Comparison of ENCODE assay signal across 17 cellular contexts in the genomic region with DNA sequence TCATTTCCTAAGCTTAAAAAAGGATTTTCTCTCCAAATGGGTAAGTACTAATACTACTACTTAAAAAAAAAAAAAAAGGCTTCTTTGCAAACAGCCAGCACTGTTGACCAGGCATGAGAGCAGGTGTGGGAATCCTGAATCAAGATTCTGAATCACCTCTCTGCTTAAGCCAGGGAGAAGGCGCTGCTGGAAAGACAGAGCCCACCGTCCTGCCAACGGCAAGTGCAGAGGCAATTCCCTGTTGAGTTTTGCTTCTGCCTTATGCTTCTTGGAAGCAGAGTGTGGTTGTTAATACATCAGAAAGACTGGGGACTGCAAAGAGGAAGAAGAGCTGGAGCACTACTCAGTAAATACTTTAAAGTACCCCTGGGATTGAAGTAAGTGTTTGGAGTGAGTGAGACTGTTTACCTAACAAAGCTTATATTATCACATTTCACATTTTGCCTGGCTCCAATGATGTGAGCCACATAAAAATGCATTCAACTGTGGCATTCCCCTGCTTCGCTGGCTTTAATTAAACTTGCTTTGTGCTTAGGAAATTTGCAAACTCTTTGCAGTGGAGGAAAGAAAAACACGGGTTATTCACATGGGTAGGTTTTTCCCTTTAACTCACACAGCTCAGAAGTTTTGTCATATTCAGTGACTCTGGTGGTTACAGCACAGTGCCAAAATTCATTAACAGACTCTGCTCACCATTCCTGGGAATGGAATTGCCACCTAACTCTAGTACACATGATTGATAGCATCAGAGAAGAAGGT.
"Had no signal": no experiment of that assay in that cellular context is flagged by ENCODE, and none has a peak within 500 bp of the region (broad histone marks: within the 10 kb centered on the region; RNA-seq: fewer than 3 reads in every experiment).

No MANE protein-coding gene starts in this region.

- H3K4me2 ChIP-seq: smooth muscle cell had no signal

- H3K4me3 ChIP-seq: adrenal gland, cardiac muscle cell, heart left ventricle, left ventricle myocardium inferior, right lobe of liver, smooth muscle cell, suprapubic skin had no signal

- H3K27me3 ChIP-seq: adrenal gland, cardiac muscle cell, heart left ventricle, right lobe of liver, suprapubic skin had no signal

- H3K4me1 ChIP-seq: adrenal gland, heart left ventricle, left ventricle myocardium inferior, right lobe of liver, suprapubic skin had no signal

- H3K27ac ChIP-seq: adrenal gland, cardiac muscle cell, epithelial cell of prostate, heart left ventricle, left ventricle myocardium inferior, right lobe of liver, suprapubic skin had no signal

- H3K36me3 ChIP-seq: adrenal gland, cardiac muscle cell, heart left ventricle, left ventricle myocardium inferior, right lobe of liver, suprapubic skin had no signal

- H3K9me3 ChIP-seq: adrenal gland, right lobe of liver, suprapubic skin had no signal

- DNase-seq: activated CD4-positive, alpha-beta T cell treated with anti-CD3 and anti-CD28 coated beads for 4 hours; activated CD8-positive, alpha-beta memory T cell treated with anti-CD3 and anti-CD28 coated beads, Interleukin-2, amount 50 U/mL, for 4 hours; activated CD8-positive, alpha-beta T cell treated with anti-CD3 and anti-CD28 coated beads for 36 hours; activated effector memory CD4-positive, alpha-beta T cell treated with anti-CD3 and anti-CD28 coated beads, Interleukin-2, amount 50 U/mL, for 16 hours; activated T-cell treated with anti-CD3 and anti-CD28 coated beads, Interleukin-2, amount 50 U/mL, for 48 hours; adrenal gland; heart left ventricle; left ventricle myocardium inferior; naive thymus-derived CD8-positive, alpha-beta T cell; nucleus accumbens; right lobe of liver; T-helper 17 cell; trophoblast cell had no signal
